In genomic region chr13:102838273-102838672, GRCh38 we compare ENCODE assay signal across 22 cellular contexts. TPM values are rescaled to one million over a fixed set of nuclear protein-coding genes. Genes with fewer than 3 reads are reported as not detected.
"Had no signal": no experiment of that assay in that cellular context is flagged by ENCODE, and none has a peak within 500 bp of the region (broad histone marks: within the 10 kb centered on the region; RNA-seq: fewer than 3 reads in every experiment).

No MANE protein-coding gene starts in this region.

- H3K27me3 ChIP-seq: MG63 had no signal

- H3K4me2 ChIP-seq: SK-N-SH had no signal

- H3K9ac ChIP-seq: SK-N-SH had no signal

- DNase-seq: KBM-7, MG63, NCI-H1092, NCI-H1105 treated with DMSO at 0.1 percent for 48 hours, NCI-H1436, NCI-H187, NCI-H2029, NCI-H2081 treated with DMSO at 0.1 percent for 48 hours, NCI-H2171, NCI-H226, NCI-H446, NCI-H510A, NCI-H524 treated with DMSO at 0.1 percent for 48 hours, NCI-H69, NCI-H774, SHP77, SK-N-SH, SW 1271 had no signal

- H3K9me3 ChIP-seq: MG63, SK-N-SH had no signal

- H3K4me3 ChIP-seq: MG63 had no signal

- H3K27ac ChIP-seq: HL-60, RWPE1 had no signal

- H3K9me2 ChIP-seq: SK-N-SH had no signal

- ATAC-seq: Panc1 had no signal

RNA-seq across cellular contexts. Expression of gene POGLUT2, which starts 39.5 kb away (rescaled TPM):
- total RNA-seq: SK-MEL-5 had no signal
